In genomic region chr2:27370816-27371620, GRCh38 we compare ENCODE assay signal across 8 cellular contexts. TPM values are rescaled to one million over a fixed set of nuclear protein-coding genes. Genes with fewer than 3 reads are reported as not detected.
DNase-seq lines count a peak whose midpoint lies in the region; ATAC-seq and TF ChIP-seq lines count a peak whose summit lies in the region.

No MANE protein-coding gene starts in this region.

- ATAC-seq in GM21786 (IDR thresholded peaks at IDR 0.05; ENCODE audit: unreplicated experiment) (peak; percentile 27), WTC11 (peak; percentile 7), HG03442 (IDR thresholded peaks at IDR 0.05; ENCODE audit: unreplicated experiment) (no peak)

- H3K4me1 ChIP-seq in Karpas-422 (ENCODE audit: low read length): peaks cover 32% of the 10 kb centered on the region
- H3K4me1 ChIP-seq in muscle layer of duodenum (ENCODE audit: control insufficient read depth in 1 of 2, insufficient read depth in 2 of 2, low read length in 2 of 2): peaks cover 18 to 32% of the 10 kb centered on the region in 2 donors

- H3K79me2 ChIP-seq in Karpas-422 (ENCODE audit: low read length): peaks cover 48% of the 10 kb centered on the region

- H3K9me3 ChIP-seq in Karpas-422 (ENCODE audit: low read length) (no peaks in the 10 kb centered on the region), muscle layer of duodenum (ENCODE audit: control insufficient read depth in 1 of 2, low read length in 2 of 2) (no peaks in the 10 kb centered on the region)

- H3K27ac Mint-ChIP-seq in WTC11: peak overlapping the region; percentile 95

- H3K27ac ChIP-seq in Karpas-422 (ENCODE audit: low read length) (peak overlapping the region; percentile 87), muscle layer of duodenum (ENCODE audit: low read length) (peak overlapping the region; percentile 89)

- CTCF ChIA-PET in WTC11 (lab: Charles Lee): interaction anchor here (0.6 to 1.7 kb wide), 3 partner anchors 10 to 257 kb away, joined by 3 to 6 read pairs (median 3); partner anchors contain the start of genes CCDC121, GPN1 and ZNF513

- H3K4me1 Mint-ChIP-seq in WTC11: peaks cover 20% of the 10 kb centered on the region

- no peaks in the 10 kb centered on the region for H3K27me3 Mint-ChIP-seq in WTC11 (ENCODE audit: low read depth)

- TF ChIP-seq CTCF in GM12875 (IDR thresholded peaks at IDR 0.05; ENCODE audit: borderline replicate concordance, insufficient read depth, low read depth, low read length): no peak
- TF ChIP-seq CTCF in WTC11 (IDR thresholded peaks at IDR 0.05): no peak
- no peak for TF ChIP-seq CTCF in epithelial cell of proximal tubule (conservative IDR thresholded peaks at IDR 0.05; ENCODE audit: low read depth, low read length)

- H3K9me2 ChIP-seq in Karpas-422 (replicated peaks; ENCODE audit: insufficient read depth, low read length): no peaks in the 10 kb centered on the region

- H3K27me3 ChIP-seq in Karpas-422 (ENCODE audit: low read length) (no peaks in the 10 kb centered on the region), muscle layer of duodenum (ENCODE audit: low read depth, low read length) (no peaks in the 10 kb centered on the region)

- DNase-seq in Karpas-422 (peak; percentile 92), WTC11 (ENCODE audit: low spot score) (no peak), epithelial cell of proximal tubule (ENCODE audit: low read depth) (no peak), ureter (ENCODE audit: low spot score) (peak; percentile 61)

- peaks cover 41% of the 10 kb centered on the region for H3K36me3 ChIP-seq in Karpas-422 (ENCODE audit: insufficient read depth, low read length)
- H3K36me3 ChIP-seq in muscle layer of duodenum (ENCODE audit: control insufficient read depth in 1 of 2, insufficient read depth in 2 of 2, low read length in 2 of 2): peaks cover 54 to 69% of the 10 kb centered on the region in 2 donors

- H4K20me1 ChIP-seq in Karpas-422 (ENCODE audit: insufficient read depth, low read depth, low read length): no peaks in the 10 kb centered on the region

- H2AFZ ChIP-seq in Karpas-422 (ENCODE audit: low read length): no peak overlapping the region

- H3K4me3 ChIP-seq in GM12875 (ENCODE audit: low read depth, low read length) (peak overlapping the region; percentile 74), Karpas-422 (ENCODE audit: low read length) (peak overlapping the region; percentile 95), epithelial cell of proximal tubule (ENCODE audit: low read depth, low read length) (peak overlapping the region; percentile 86), muscle layer of duodenum (ENCODE audit: low read depth in 1 of 2, low read length in 2 of 2) (peak overlapping the region; percentile 86 to 97)

- peak overlapping the region; percentile 97 for H3K9ac ChIP-seq in Karpas-422 (ENCODE audit: low read length)

- H3K4me2 ChIP-seq in Karpas-422 (ENCODE audit: low read depth, low read length, poor library complexity, severe bottlenecking): peak overlapping the region; percentile 100

- POLR2A ChIA-PET in WTC11 (lab: Charles Lee): interaction anchor here (0.9 to 1.5 kb wide), 2 partner anchors 9 to 14 kb away, joined by 4 to 9 read pairs; partner anchors contain the start of genes GTF3C2 and ZNF513

- H3K9me3 Mint-ChIP-seq in WTC11: no peaks in the 10 kb centered on the region

- H3K4me3 Mint-ChIP-seq in WTC11: peak overlapping the region; percentile 97

- peaks cover 62% of the 10 kb centered on the region for H3K36me3 Mint-ChIP-seq in WTC11

TF ChIP-seq in WTC11, 78 proteins besides CTCF, POLR2A, EP300 and RAD21:
- TF ChIP-seq OVOL2 (CRISPR knock-in tag; IDR thresholded peaks at IDR 0.05; ENCODE audit: borderline replicate concordance) (no peak), E2F1 (CRISPR knock-in tag; IDR thresholded peaks at IDR 0.05) (0 out of 2 replicates have a peak, but pooled peaks have one; percentile 28), SP1 (CRISPR knock-in tag; conservative IDR thresholded peaks at IDR 0.05) (no peak), ARID4B (CRISPR knock-in tag; IDR thresholded peaks at IDR 0.05; ENCODE audit: borderline replicate concordance) (peak; percentile 40; the same call in 1 of the 2 replicates), JUN (CRISPR knock-in tag; IDR thresholded peaks at IDR 0.05) (0 out of 2 replicates have a peak, but pooled peaks have one; percentile 81), PRRX2 (CRISPR knock-in tag; IDR thresholded peaks at IDR 0.05) (no peak), GRHL2 (CRISPR knock-in tag; IDR thresholded peaks at IDR 0.05; ENCODE audit: insufficient replicate concordance, severe bottlenecking) (no peak)
TF ChIP-seq in WTC11: peak in this region for 3.

RNA-seq across cellular contexts. Expression of gene SNX17, which starts 0.6 kb away (rescaled TPM):
- 77.4 and 116 TPM in 2 replicates for total RNA-seq in Karpas-422 (2014; rRNA removed; shearing (Covaris generic); ENCODE audit: low replicate concordance)
- total RNA-seq in WTC11 (2021): 72.5 to 75.3 TPM (median 74.7 TPM) in 3 replicates
- total RNA-seq in epithelial cell of proximal tubule: 64.6 and 121 TPM in 2 replicates
- total RNA-seq in ureter: 102 TPM

RNA-seq across cellular contexts. Expression of gene EIF2B4, which starts 0.9 kb away (rescaled TPM):
- 30.6 and 35.3 TPM in 2 replicates for total RNA-seq in Karpas-422 (2014; rRNA removed; shearing (Covaris generic); ENCODE audit: low replicate concordance)
- total RNA-seq in WTC11 (2021) (46.6 to 53.6 TPM (median 49.1 TPM) in 3 replicates), epithelial cell of proximal tubule (35.5 and 43.3 TPM in 2 replicates), ureter (37.8 TPM)

RNA-seq across cellular contexts. Expression of gene ZNF513, which starts 9.5 kb away (rescaled TPM):
- total RNA-seq in Karpas-422 (2014; rRNA removed; shearing (Covaris generic); ENCODE audit: low replicate concordance): 7.0 and 12.6 TPM in 2 replicates
- 23.6 to 27.4 TPM (median 24.5 TPM) in 3 replicates for total RNA-seq in WTC11 (2021)
- 5.6 and 9.5 TPM in 2 replicates for total RNA-seq in epithelial cell of proximal tubule
- 39.3 TPM for total RNA-seq in ureter

RNA-seq across cellular contexts. Expression of gene GTF3C2, which starts 14.5 kb away (rescaled TPM):
- total RNA-seq in Karpas-422 (2014; rRNA removed; shearing (Covaris generic); ENCODE audit: low replicate concordance): 44.2 and 79.0 TPM in 2 replicates
- total RNA-seq in WTC11 (2021) (103 to 123 TPM (median 107 TPM) in 3 replicates), epithelial cell of proximal tubule (37.4 and 61.7 TPM in 2 replicates), ureter (109 TPM)

RNA-seq across cellular contexts. Expression of gene PPM1G, which starts 38.4 kb away (rescaled TPM):
- 66.9 and 79.6 TPM in 2 replicates for total RNA-seq in Karpas-422 (2014; rRNA removed; shearing (Covaris generic); ENCODE audit: low replicate concordance)
- total RNA-seq in WTC11 (2021) (140 to 193 TPM (median 147 TPM) in 3 replicates), epithelial cell of proximal tubule (135 and 228 TPM in 2 replicates), ureter (61.7 TPM)

Comparison
In these comparisons a context has a peak if more than half of its experiments do, and no peak if none do; other contexts are left out.
1. DNase-seq: peak in Karpas-422 (single experiment) and ureter (single experiment); none in WTC11 (single experiment) and epithelial cell of proximal tubule (single experiment).
2. Peak in every context shown above with its lines, with median percentiles within 50 percentile points of each other: H3K4me3 ChIP-seq.